22 cellular contexts compared by ENCODE assay signal in the genomic region with DNA sequence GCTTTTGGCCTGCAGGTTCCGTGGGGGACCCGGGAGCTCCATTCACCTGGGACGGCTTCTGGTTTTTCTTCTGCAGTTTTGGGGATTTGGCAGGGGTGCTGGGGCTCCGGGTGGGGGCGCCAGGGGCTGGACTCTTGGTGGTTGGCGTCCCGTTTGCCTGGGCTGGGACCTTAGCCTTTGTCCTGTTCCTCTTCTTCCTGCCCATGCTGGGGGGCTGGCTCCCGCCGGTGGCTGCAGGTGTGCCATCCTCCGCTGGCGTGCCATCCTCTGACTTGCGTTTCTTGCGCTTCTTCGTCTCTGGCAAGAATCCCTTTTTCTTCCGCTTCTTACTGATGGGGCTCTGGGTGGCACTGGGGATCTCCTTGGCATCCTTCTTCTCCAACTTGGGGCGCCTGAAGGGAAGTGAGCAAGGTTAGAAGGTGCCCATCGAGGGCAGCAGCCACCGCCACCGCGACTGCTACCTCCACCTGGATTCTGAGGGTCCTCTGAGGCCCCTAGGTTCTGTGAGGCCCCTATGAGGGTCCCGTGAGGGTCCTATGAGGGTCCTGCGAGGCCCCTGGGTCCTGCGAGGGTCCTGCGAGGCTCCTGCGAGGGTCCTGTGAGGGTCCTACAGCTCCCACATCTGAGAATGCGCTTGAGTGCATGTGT. TPM values are rescaled to one million over a fixed set of nuclear protein-coding genes. Genes with fewer than 3 reads are reported as not detected.
"Had no signal": no experiment of that assay in that cellular context is flagged by ENCODE, and none has a peak within 500 bp of the region (broad histone marks: within the 10 kb centered on the region; RNA-seq: fewer than 3 reads in every experiment).

No MANE protein-coding gene starts in this region.

- H3K4me3 ChIP-seq: cardiac muscle cell, mucosa of descending colon, ovary, tibial artery had no signal

- H3K27ac ChIP-seq: cardiac muscle cell, epithelial cell of prostate, ovary, tibial artery had no signal

- H3K27me3 ChIP-seq: cardiac muscle cell, ovary, tibial artery had no signal

- H3K27ac Mint-ChIP-seq: activated CD4-positive, alpha-beta T cell treated with anti-CD3 and anti-CD28 coated beads, Interleukin-2, amount 10 ng/mL, durations not matched to agents 24 days and 14 days; activated CD8-positive, alpha-beta T cell treated with anti-CD3 and anti-CD28 coated beads, Interleukin-2, amount 10 ng/mL, durations not matched to agents 7 days and 5 days; immature natural killer cell; memory B cell; naive thymus-derived CD4-positive, alpha-beta T cell; stimulated activated naive B cell treated with anti-CD40 and anti-IgM and Interleukin-4, amounts not matched to agents 10 μg/mL and 1 μg/mL and 100 μg/mL, for 72 hours had no signal

- H3K4me3 Mint-ChIP-seq: activated CD4-positive, alpha-beta T cell treated with anti-CD3 and anti-CD28 coated beads, Interleukin-2, amount 10 ng/mL, durations not matched to agents 24 days and 14 days; activated CD8-positive, alpha-beta T cell treated with anti-CD3 and anti-CD28 coated beads, Interleukin-2, amount 10 ng/mL, durations not matched to agents 7 days and 5 days; immature natural killer cell; memory B cell; stimulated activated naive B cell treated with anti-CD40 and anti-IgM and Interleukin-4, amounts not matched to agents 10 μg/mL and 1 μg/mL and 100 μg/mL, for 72 hours had no signal

- H3K9me3 ChIP-seq: mucosa of descending colon, ovary, tibial artery had no signal

- H3K27me3 Mint-ChIP-seq: activated CD4-positive, alpha-beta T cell treated with anti-CD3 and anti-CD28 coated beads, Interleukin-2, amount 10 ng/mL, durations not matched to agents 24 days and 14 days; memory B cell; naive thymus-derived CD4-positive, alpha-beta T cell; stimulated activated naive B cell treated with anti-CD40 and anti-IgM and Interleukin-4, amounts not matched to agents 10 μg/mL and 1 μg/mL and 100 μg/mL, for 72 hours had no signal

- H3K36me3 Mint-ChIP-seq: activated naive CD4-positive, alpha-beta T cell treated with anti-CD3 and anti-CD28 coated beads, Interleukin-2, amount 50 U/mL, for 72 hours had no signal

- ATAC-seq: activated CD8-positive, alpha-beta T cell treated with anti-CD3 and anti-CD28 coated beads, Interleukin-2, amount 10 ng/mL, durations not matched to agents 7 days and 5 days; activated naive CD4-positive, alpha-beta T cell treated with anti-CD3 and anti-CD28 coated beads, Interleukin-2, amount 50 U/mL, for 72 hours; naive thymus-derived CD4-positive, alpha-beta T cell; stimulated activated naive B cell treated with anti-CD40 and anti-IgM and Interleukin-4, amounts not matched to agents 10 μg/mL and 1 μg/mL and 100 μg/mL, for 72 hours had no signal

- H3K4me1 Mint-ChIP-seq: activated CD4-positive, alpha-beta T cell treated with anti-CD3 and anti-CD28 coated beads, Interleukin-2, amount 10 ng/mL, durations not matched to agents 24 days and 14 days; immature natural killer cell had no signal

- H3K36me3 ChIP-seq: ovary had no signal

- DNase-seq: activated CD4-positive, alpha-beta T cell treated with anti-CD3 and anti-CD28 coated beads, Interleukin-2, amount 10 ng/mL, durations not matched to agents 24 days and 14 days; activated CD4-positive, CD25-positive, alpha-beta regulatory T cell; activated CD8-positive, alpha-beta memory T cell treated with anti-CD3 and anti-CD28 coated beads, Interleukin-2, amount 50 U/mL, for 4 hours; activated CD8-positive, alpha-beta T cell treated with anti-CD3 and anti-CD28 coated beads, Interleukin-2, amount 10 ng/mL, durations not matched to agents 7 days and 5 days; activated effector memory CD4-positive, alpha-beta T cell treated with anti-CD3 and anti-CD28 coated beads, Interleukin-2, amount 50 U/mL, for 16 hours; activated T-cell treated with anti-CD3 and anti-CD28 coated beads, Interleukin-2, amount 50 U/mL, for 48 hours; effector memory CD4-positive, alpha-beta T cell; foreskin melanocyte; immature natural killer cell; mucosa of descending colon; naive thymus-derived CD4-positive, alpha-beta T cell; stimulated activated CD4-positive, alpha-beta T cell treated with anti-CD3 and anti-CD28 coated beads, Interleukin-15, amount 100 ng/mL, for 24 hours; stimulated activated CD4-positive, alpha-beta T cell treated with anti-CD3 and anti-CD28 coated beads, Interleukin-4, amount 100 ng/mL, for 1 hour; stimulated activated naive B cell treated with anti-CD40 and anti-IgM and Interleukin-4, amounts not matched to agents 10 μg/mL and 1 μg/mL and 100 μg/mL, for 72 hours; tibial artery had no signal

RNA-seq across cellular contexts. Expression of gene GGT6, which starts 20.7 kb away (rescaled TPM):
- total RNA-seq: activated CD4-positive, alpha-beta T cell treated with anti-CD3 and anti-CD28 coated beads, Interleukin-2, amount 10 ng/mL, durations not matched to agents 24 days and 14 days; activated CD8-positive, alpha-beta T cell treated with anti-CD3 and anti-CD28 coated beads, Interleukin-2, amount 10 ng/mL, durations not matched to agents 7 days and 5 days; activated naive CD4-positive, alpha-beta T cell treated with anti-CD3 and anti-CD28 coated beads, Interleukin-2, amount 50 U/mL, for 72 hours; cardiac muscle cell; fibroblast of lung; naive thymus-derived CD4-positive, alpha-beta T cell; pulmonary artery endothelial cell had no signal
- polyA plus RNA-seq: cardiac muscle cell; fibroblast of lung; immature natural killer cell; naive thymus-derived CD4-positive, alpha-beta T cell had no signal

RNA-seq across cellular contexts. Expression of gene SPNS2, which starts 41.0 kb away (rescaled TPM):
- polyA plus RNA-seq: fibroblast of lung; naive thymus-derived CD4-positive, alpha-beta T cell had no signal

RNA-seq across cellular contexts. Expression of gene SMTNL2, which starts 44.6 kb away (rescaled TPM):
- total RNA-seq: activated CD4-positive, alpha-beta T cell treated with anti-CD3 and anti-CD28 coated beads, Interleukin-2, amount 10 ng/mL, durations not matched to agents 24 days and 14 days; activated CD8-positive, alpha-beta T cell treated with anti-CD3 and anti-CD28 coated beads, Interleukin-2, amount 10 ng/mL, durations not matched to agents 7 days and 5 days; activated naive CD4-positive, alpha-beta T cell treated with anti-CD3 and anti-CD28 coated beads, Interleukin-2, amount 50 U/mL, for 72 hours; naive thymus-derived CD4-positive, alpha-beta T cell; pulmonary artery endothelial cell had no signal
- polyA plus RNA-seq: immature natural killer cell; naive thymus-derived CD4-positive, alpha-beta T cell had no signal
